Comparison of ENCODE assay signal across 1 cellular context in the genomic region with DNA sequence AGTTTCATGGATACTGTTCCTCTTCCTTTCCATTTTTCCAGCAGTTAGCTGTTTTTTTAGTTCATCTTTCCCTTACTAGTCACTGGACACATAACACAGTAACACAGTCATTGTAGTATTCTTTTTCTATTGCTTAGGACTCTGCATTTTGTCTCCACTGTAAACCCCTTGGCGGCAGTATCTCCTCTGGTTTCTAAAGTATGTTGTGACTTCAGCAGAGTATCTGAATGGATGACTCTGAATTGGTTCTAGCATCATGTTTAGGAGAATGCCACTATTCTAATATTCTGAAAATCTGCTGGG.
TF ChIP-seq lines count a peak whose summit lies in the region.

No MANE protein-coding gene starts in this region.

TF ChIP-seq in GM23338, 12 proteins besides CTCF, POLR2A, EP300 and RAD21 (continued from another document):
- TF ChIP-seq, protein P1, sequence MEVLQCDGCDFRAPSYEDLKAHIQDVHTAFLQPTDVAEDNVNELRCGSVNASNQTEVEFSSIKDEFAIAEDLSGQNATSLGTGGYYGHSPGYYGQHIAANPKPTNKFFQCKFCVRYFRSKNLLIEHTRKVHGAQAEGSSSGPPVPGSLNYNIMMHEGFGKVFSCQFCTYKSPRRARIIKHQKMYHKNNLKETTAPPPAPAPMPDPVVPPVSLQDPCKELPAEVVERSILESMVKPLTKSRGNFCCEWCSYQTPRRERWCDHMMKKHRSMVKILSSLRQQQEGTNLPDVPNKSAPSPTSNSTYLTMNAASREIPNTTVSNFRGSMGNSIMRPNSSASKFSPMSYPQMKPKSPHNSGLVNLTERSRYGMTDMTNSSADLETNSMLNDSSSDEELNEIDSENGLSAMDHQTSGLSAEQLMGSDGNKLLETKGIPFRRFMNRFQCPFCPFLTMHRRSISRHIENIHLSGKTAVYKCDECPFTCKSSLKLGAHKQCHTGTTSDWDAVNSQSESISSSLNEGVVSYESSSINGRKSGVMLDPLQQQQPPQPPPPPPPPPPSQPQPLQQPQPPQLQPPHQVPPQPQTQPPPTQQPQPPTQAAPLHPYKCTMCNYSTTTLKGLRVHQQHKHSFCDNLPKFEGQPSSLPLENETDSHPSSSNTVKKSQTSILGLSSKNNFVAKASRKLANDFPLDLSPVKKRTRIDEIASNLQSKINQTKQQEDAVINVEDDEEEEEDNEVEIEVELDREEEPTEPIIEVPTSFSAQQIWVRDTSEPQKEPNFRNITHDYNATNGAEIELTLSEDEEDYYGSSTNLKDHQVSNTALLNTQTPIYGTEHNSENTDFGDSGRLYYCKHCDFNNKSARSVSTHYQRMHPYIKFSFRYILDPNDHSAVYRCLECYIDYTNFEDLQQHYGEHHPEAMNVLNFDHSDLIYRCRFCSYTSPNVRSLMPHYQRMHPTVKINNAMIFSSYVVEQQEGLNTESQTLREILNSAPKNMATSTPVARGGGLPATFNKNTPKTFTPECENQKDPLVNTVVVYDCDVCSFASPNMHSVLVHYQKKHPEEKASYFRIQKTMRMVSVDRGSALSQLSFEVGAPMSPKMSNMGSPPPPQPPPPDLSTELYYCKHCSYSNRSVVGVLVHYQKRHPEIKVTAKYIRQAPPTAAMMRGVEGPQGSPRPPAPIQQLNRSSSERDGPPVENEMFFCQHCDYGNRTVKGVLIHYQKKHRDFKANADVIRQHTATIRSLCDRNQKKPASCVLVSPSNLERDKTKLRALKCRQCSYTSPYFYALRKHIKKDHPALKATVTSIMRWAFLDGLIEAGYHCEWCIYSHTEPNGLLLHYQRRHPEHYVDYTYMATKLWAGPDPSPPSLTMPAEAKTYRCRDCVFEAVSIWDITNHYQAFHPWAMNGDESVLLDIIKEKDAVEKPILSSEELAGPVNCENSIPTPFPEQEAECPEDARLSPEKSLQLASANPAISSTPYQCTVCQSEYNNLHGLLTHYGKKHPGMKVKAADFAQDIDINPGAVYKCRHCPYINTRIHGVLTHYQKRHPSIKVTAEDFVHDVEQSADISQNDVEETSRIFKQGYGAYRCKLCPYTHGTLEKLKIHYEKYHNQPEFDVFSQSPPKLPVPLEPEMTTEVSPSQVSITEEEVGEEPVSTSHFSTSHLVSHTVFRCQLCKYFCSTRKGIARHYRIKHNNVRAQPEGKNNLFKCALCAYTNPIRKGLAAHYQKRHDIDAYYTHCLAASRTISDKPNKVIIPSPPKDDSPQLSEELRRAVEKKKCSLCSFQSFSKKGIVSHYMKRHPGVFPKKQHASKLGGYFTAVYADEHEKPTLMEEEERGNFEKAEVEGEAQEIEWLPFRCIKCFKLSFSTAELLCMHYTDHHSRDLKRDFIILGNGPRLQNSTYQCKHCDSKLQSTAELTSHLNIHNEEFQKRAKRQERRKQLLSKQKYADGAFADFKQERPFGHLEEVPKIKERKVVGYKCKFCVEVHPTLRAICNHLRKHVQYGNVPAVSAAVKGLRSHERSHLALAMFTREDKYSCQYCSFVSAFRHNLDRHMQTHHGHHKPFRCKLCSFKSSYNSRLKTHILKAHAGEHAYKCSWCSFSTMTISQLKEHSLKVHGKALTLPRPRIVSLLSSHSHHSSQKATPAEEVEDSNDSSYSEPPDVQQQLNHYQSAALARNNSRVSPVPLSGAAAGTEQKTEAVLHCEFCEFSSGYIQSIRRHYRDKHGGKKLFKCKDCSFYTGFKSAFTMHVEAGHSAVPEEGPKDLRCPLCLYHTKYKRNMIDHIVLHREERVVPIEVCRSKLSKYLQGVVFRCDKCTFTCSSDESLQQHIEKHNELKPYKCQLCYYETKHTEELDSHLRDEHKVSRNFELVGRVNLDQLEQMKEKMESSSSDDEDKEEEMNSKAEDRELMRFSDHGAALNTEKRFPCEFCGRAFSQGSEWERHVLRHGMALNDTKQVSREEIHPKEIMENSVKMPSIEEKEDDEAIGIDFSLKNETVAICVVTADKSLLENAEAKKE (CRISPR knock-in tag; IDR thresholded peaks at IDR 0.05), result no peak
- no peak for TF ChIP-seq EZH2phosphoT487 (IDR thresholded peaks at IDR 0.05; ENCODE audit: unreplicated experiment)
- no peak for TF ChIP-seq EZH2 (IDR thresholded peaks at IDR 0.05; ENCODE audit: low read depth, unreplicated experiment)
- TF ChIP-seq, protein P2, sequence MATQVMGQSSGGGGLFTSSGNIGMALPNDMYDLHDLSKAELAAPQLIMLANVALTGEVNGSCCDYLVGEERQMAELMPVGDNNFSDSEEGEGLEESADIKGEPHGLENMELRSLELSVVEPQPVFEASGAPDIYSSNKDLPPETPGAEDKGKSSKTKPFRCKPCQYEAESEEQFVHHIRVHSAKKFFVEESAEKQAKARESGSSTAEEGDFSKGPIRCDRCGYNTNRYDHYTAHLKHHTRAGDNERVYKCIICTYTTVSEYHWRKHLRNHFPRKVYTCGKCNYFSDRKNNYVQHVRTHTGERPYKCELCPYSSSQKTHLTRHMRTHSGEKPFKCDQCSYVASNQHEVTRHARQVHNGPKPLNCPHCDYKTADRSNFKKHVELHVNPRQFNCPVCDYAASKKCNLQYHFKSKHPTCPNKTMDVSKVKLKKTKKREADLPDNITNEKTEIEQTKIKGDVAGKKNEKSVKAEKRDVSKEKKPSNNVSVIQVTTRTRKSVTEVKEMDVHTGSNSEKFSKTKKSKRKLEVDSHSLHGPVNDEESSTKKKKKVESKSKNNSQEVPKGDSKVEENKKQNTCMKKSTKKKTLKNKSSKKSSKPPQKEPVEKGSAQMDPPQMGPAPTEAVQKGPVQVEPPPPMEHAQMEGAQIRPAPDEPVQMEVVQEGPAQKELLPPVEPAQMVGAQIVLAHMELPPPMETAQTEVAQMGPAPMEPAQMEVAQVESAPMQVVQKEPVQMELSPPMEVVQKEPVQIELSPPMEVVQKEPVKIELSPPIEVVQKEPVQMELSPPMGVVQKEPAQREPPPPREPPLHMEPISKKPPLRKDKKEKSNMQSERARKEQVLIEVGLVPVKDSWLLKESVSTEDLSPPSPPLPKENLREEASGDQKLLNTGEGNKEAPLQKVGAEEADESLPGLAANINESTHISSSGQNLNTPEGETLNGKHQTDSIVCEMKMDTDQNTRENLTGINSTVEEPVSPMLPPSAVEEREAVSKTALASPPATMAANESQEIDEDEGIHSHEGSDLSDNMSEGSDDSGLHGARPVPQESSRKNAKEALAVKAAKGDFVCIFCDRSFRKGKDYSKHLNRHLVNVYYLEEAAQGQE (IDR thresholded peaks at IDR 0.05; ENCODE audit: unreplicated experiment), result no peak
- TF ChIP-seq ZNF114 (CRISPR knock-in tag; IDR thresholded peaks at IDR 0.05), result no peak
